ENCODE assay signal across 24 cellular contexts in genomic region chr1:210376836-210377377, GRCh38. TPM values are rescaled to one million over a fixed set of nuclear protein-coding genes. Genes with fewer than 3 reads are reported as not detected.
DNase-seq lines count a peak whose midpoint lies in the region; TF ChIP-seq lines count a peak whose summit lies in the region.
"Had no signal": no experiment of that assay in that cellular context is flagged by ENCODE, and none has a peak within 500 bp of the region (broad histone marks: within the 10 kb centered on the region; RNA-seq: fewer than 3 reads in every experiment).

No MANE protein-coding gene starts in this region.

- no peaks in the 10 kb centered on the region for H3K36me3 ChIP-seq in ascending aorta
- H3K36me3 ChIP-seq: right lobe of liver, upper lobe of right lung had no signal

- TF ChIP-seq CTCF in GM10266 (IDR thresholded peaks at IDR 0.05; ENCODE audit: control insufficient read depth, insufficient read depth, low read depth, missing control alignments): no peak
- TF ChIP-seq CTCF in ascending aorta (IDR thresholded peaks at IDR 0.05): no peak

- peak; percentile 75 for DNase-seq in EH (ENCODE audit: low read depth)
- peak; percentile 44 for DNase-seq in HT1080 (ENCODE audit: low read depth)
- peak; percentile 64 for DNase-seq in amniotic epithelial cell (ENCODE audit: low read depth)
- DNase-seq in myocyte (ENCODE audit: low read depth): peak; percentile 26
- no peak for DNase-seq in GM10266 (ENCODE audit: extremely low spot score)
- no peak for DNase-seq in ascending aorta (ENCODE audit: low spot score in 2 of 2)
- no peak for DNase-seq in occipital lobe (lab: John Stamatoyannopoulos, UW)
- DNase-seq in posterior cingulate gyrus: no peak
- DNase-seq: activated CD4-positive, alpha-beta T cell treated with anti-CD3 and anti-CD28 coated beads for 36 hours; activated naive CD4-positive, alpha-beta T cell treated with Interleukin-2 at 50 U/mL for 16 hours; activated T-cell treated with anti-CD3 and anti-CD28 coated beads, Interleukin-2, amount 50 U/mL, for 72 hours; amygdala; Calu3; cortex of kidney; endodermal cell; NCI-H1436 treated with DMSO at 0.1 percent for 48 hours; NCI-H2107; NCI-H446; NCI-H82; right lobe of liver; stimulated activated CD4-positive, alpha-beta T cell treated with anti-CD3 and anti-CD28 coated beads, Interleukin-4, amount 100 ng/mL, for 24 hours; upper lobe of right lung had no signal

- no peak overlapping the region for H3K4me3 ChIP-seq in ascending aorta
- H3K4me3 ChIP-seq: right lobe of liver, upper lobe of right lung had no signal

- no peak overlapping the region for H3K27ac ChIP-seq in ascending aorta
- H3K27ac ChIP-seq: C4-2B, KMS-11, right lobe of liver, upper lobe of right lung had no signal

- no peaks in the 10 kb centered on the region for H3K4me1 ChIP-seq in ascending aorta

- H3K27me3 ChIP-seq in ascending aorta: no peaks in the 10 kb centered on the region
- H3K27me3 ChIP-seq: right lobe of liver, upper lobe of right lung had no signal

- no peaks in the 10 kb centered on the region for H3K9me3 ChIP-seq in ascending aorta
- H3K9me3 ChIP-seq: right lobe of liver, upper lobe of right lung had no signal

- intact Hi-C loops in ascending aorta (cut with DNase I) (no loop called here), posterior cingulate gyrus (cut with DNase I) (no loop called here)

RNA-seq across cellular contexts. Expression of gene HHAT, which starts 48.2 kb away (rescaled TPM):
- 6.2 and 8.1 TPM in 2 replicates for total RNA-seq in HT1080 (2014; rRNA removed; shearing (Covaris generic))
- 6.2 and 6.9 TPM in 2 replicates for polyA plus RNA-seq in HT1080 (2015; cell fraction: cytosol; rRNA removed)
- 4.3 and 6.1 TPM in 2 replicates for polyA plus RNA-seq in HT1080 (2015; cell fraction: nucleus; rRNA removed)
- 24.8 and 36.5 TPM in 2 replicates for total RNA-seq in myocyte
- 37.1 TPM for polyA plus RNA-seq in myocyte (2012)
- 1.2 TPM for total RNA-seq in ascending aorta
- total RNA-seq in occipital lobe: 2.0 TPM

Comparison
In these comparisons a context has a peak if more than half of its experiments do, and no peak if none do; other contexts are left out.
1. DNase-seq: peak in EH (single experiment), HT1080 (single experiment), amniotic epithelial cell (single experiment) and myocyte (single experiment); none in GM10266 (single experiment), ascending aorta (0 of 2), occipital lobe (single experiment) and posterior cingulate gyrus (0 of 10).